8 cellular contexts compared by ENCODE assay signal in genomic region chr15:41970456-41970855, GRCh38. TPM values are rescaled to one million over a fixed set of nuclear protein-coding genes. Genes with fewer than 3 reads are reported as not detected.
DNase-seq lines count a peak whose midpoint lies in the region; ATAC-seq, FAIRE-seq and TF ChIP-seq lines count a peak whose summit lies in the region.

No MANE protein-coding gene starts in this region.

- H3K79me2 ChIP-seq in astrocyte (ENCODE audit: insufficient read depth, low read length) = peaks cover 69% of the 10 kb centered on the region

- DNase-seq in cardiac septum (ENCODE audit: low spot score) (peak; percentile 44), left cardiac atrium (no peak), astrocyte (ENCODE audit: low read depth) (no peak), mesenteric fat pad (ENCODE audit: low spot score) (peak; percentile 14), upper lobe of right lung (no peak), NCI-H226 (no peak)

- peaks cover under 1% of the 10 kb centered on the region for H3K36me3 Mint-ChIP-seq in astrocyte (ENCODE audit: low read depth, unreplicated experiment)

- intact Hi-C loops in cardiac septum (cut with DNase I) = no loop called here
- intact Hi-C loops in left cardiac atrium (cut with DNase I) = loop anchor here (5.0 to 10.0 kb wide), 2 partner anchors 53 to 66 kb away; no protein-coding TSS in a partner anchor
- intact Hi-C loops in upper lobe of right lung (cut with DNase I) = no loop called here

- no peaks in the 10 kb centered on the region for H3K9me3 ChIP-seq in astrocyte (ENCODE audit: insufficient read depth, low read depth, low read length)
- no peaks in the 10 kb centered on the region for H3K9me3 ChIP-seq in upper lobe of right lung

- H3K27me3 ChIP-seq in astrocyte (ENCODE audit: insufficient read depth, low read length) (peaks cover 3% of the 10 kb centered on the region), upper lobe of right lung (no peaks in the 10 kb centered on the region)

- FAIRE-seq in astrocyte (lab: Jason Lieb, UNC) = no peak

- peak overlapping the region; percentile 15 for H3K4me3 ChIP-seq in astrocyte (ENCODE audit: insufficient read depth, low read depth, low read length)
- H3K4me3 ChIP-seq in upper lobe of right lung = peak overlapping the region; percentile 86

- peaks cover 47% of the 10 kb centered on the region for H3K4me1 Mint-ChIP-seq in astrocyte (ENCODE audit: low read depth, unreplicated experiment)

- H3K4me2 ChIP-seq in astrocyte (ENCODE audit: low read length) = peak overlapping the region; percentile 94

- H2AFZ ChIP-seq in astrocyte (ENCODE audit: low read depth, low read length) = no peak overlapping the region

- H3K4me3 Mint-ChIP-seq in astrocyte (ENCODE audit: unreplicated experiment) = peak overlapping the region; percentile 93

- ATAC-seq in left cardiac atrium = no peak
- no peak for ATAC-seq in upper lobe of right lung
- ATAC-seq in GM19328 (IDR thresholded peaks at IDR 0.05; ENCODE audit: unreplicated experiment) = no peak
- ATAC-seq in HG02938 (IDR thresholded peaks at IDR 0.05; ENCODE audit: unreplicated experiment) = no peak

- H3K9ac ChIP-seq in astrocyte (ENCODE audit: low read length) = peak overlapping the region; percentile 88

- H3K4me1 ChIP-seq in astrocyte (ENCODE audit: insufficient read depth, low read length) (peaks cover 25% of the 10 kb centered on the region), upper lobe of right lung (peaks cover 49% of the 10 kb centered on the region)

- H3K27ac Mint-ChIP-seq in astrocyte (ENCODE audit: unreplicated experiment) = peak overlapping the region; percentile 59

- H3K36me3 ChIP-seq in astrocyte (ENCODE audit: insufficient read depth, low read length) = no peaks in the 10 kb centered on the region
- H3K36me3 ChIP-seq in upper lobe of right lung = no peaks in the 10 kb centered on the region

- no peaks in the 10 kb centered on the region for H3K27me3 Mint-ChIP-seq in astrocyte (ENCODE audit: low read depth, unreplicated experiment)

- no peaks in the 10 kb centered on the region for H3K9me3 Mint-ChIP-seq in astrocyte (ENCODE audit: unreplicated experiment)

- H4K20me1 ChIP-seq in astrocyte (ENCODE audit: insufficient read depth, low read length) = peaks cover 30% of the 10 kb centered on the region

- H3K27ac ChIP-seq in astrocyte (ENCODE audit: low read depth, low read length) (no peak overlapping the region), upper lobe of right lung (peak overlapping the region; percentile 32)

- TF ChIP-seq CTCF in astrocyte (IDR thresholded peaks at IDR 0.05; ENCODE audit: insufficient read depth, low read depth, low read length) = no peak
- no peak for TF ChIP-seq CTCF in upper lobe of right lung (IDR thresholded peaks at IDR 0.05)

RNA-seq across cellular contexts. Expression of gene EHD4, which starts 1.9 kb away (rescaled TPM):
- total RNA-seq in cardiac septum (42.2 TPM), left cardiac atrium (10 to 100 TPM; 34.0 to 42.1 TPM), astrocyte (46.4 and 51.4 TPM in 2 replicates), mesenteric fat pad (35.7 TPM), upper lobe of right lung (39.5 TPM)

RNA-seq across cellular contexts. Expression of gene PLA2G4E, which starts 50.4 kb away (rescaled TPM):
- total RNA-seq in cardiac septum = 0.08 TPM
- total RNA-seq in left cardiac atrium = under 1 TPM in 1 of 2 donors, not detected in 1; 0.16 TPM
- total RNA-seq in astrocyte = not detected in 2 replicates
- total RNA-seq in mesenteric fat pad = not detected
- total RNA-seq in upper lobe of right lung = 1.5 TPM

Comparison
In these comparisons a context has a peak if more than half of its experiments do, and no peak if none do; other contexts are left out.
1. DNase-seq: peak in cardiac septum (single experiment) and mesenteric fat pad (single experiment); none in left cardiac atrium (single experiment), astrocyte (single experiment), upper lobe of right lung (single experiment) and NCI-H226 (single experiment).
2. intact Hi-C loops: an anchor here in left cardiac atrium (5.0 to 10.0 kb wide); none called in cardiac septum and upper lobe of right lung.